Comparison of ENCODE assay signal across 1 cellular context in the genomic region with DNA sequence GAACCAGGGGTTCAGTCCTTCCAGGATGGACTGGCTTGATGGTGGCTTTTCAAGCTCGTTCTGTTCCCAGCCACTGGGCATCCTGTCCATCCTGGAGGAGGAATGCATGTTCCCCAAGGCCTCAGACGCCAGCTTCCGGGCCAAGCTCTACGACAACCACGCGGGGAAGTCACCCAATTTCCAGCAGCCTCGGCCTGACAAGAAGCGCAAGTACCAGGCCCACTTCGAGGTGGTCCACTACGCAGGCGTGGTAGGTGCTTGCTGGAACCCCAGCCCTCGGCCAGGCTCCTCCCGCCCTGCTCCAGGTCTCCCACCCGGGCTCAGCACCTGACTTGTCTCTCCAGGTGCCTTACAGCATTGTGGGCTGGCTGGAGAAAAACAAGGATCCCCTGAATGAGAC.
TF ChIP-seq lines count a peak whose summit lies in the region.

No MANE protein-coding gene starts in this region.

TF ChIP-seq in K562, 482 proteins besides CTCF, POLR2A, EP300 and RAD21:
- TF ChIP-seq, protein P1, sequence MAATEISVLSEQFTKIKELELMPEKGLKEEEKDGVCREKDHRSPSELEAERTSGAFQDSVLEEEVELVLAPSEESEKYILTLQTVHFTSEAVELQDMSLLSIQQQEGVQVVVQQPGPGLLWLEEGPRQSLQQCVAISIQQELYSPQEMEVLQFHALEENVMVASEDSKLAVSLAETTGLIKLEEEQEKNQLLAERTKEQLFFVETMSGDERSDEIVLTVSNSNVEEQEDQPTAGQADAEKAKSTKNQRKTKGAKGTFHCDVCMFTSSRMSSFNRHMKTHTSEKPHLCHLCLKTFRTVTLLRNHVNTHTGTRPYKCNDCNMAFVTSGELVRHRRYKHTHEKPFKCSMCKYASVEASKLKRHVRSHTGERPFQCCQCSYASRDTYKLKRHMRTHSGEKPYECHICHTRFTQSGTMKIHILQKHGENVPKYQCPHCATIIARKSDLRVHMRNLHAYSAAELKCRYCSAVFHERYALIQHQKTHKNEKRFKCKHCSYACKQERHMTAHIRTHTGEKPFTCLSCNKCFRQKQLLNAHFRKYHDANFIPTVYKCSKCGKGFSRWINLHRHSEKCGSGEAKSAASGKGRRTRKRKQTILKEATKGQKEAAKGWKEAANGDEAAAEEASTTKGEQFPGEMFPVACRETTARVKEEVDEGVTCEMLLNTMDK (IDR thresholded peaks at IDR 0.05; ENCODE audit: borderline replicate concordance, insufficient read depth, low read depth, low read length, poor library complexity, severe bottlenecking): no peak
- TF ChIP-seq, protein P2, sequence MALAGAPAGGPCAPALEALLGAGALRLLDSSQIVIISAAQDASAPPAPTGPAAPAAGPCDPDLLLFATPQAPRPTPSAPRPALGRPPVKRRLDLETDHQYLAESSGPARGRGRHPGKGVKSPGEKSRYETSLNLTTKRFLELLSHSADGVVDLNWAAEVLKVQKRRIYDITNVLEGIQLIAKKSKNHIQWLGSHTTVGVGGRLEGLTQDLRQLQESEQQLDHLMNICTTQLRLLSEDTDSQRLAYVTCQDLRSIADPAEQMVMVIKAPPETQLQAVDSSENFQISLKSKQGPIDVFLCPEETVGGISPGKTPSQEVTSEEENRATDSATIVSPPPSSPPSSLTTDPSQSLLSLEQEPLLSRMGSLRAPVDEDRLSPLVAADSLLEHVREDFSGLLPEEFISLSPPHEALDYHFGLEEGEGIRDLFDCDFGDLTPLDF (CRISPR knock-in tag; IDR thresholded peaks at IDR 0.05): no peak
- peak; percentile 66 for TF ChIP-seq POLR2G (IDR thresholded peaks at IDR 0.05; ENCODE audit: low read depth, low read length)
- TF ChIP-seq, protein P3, sequence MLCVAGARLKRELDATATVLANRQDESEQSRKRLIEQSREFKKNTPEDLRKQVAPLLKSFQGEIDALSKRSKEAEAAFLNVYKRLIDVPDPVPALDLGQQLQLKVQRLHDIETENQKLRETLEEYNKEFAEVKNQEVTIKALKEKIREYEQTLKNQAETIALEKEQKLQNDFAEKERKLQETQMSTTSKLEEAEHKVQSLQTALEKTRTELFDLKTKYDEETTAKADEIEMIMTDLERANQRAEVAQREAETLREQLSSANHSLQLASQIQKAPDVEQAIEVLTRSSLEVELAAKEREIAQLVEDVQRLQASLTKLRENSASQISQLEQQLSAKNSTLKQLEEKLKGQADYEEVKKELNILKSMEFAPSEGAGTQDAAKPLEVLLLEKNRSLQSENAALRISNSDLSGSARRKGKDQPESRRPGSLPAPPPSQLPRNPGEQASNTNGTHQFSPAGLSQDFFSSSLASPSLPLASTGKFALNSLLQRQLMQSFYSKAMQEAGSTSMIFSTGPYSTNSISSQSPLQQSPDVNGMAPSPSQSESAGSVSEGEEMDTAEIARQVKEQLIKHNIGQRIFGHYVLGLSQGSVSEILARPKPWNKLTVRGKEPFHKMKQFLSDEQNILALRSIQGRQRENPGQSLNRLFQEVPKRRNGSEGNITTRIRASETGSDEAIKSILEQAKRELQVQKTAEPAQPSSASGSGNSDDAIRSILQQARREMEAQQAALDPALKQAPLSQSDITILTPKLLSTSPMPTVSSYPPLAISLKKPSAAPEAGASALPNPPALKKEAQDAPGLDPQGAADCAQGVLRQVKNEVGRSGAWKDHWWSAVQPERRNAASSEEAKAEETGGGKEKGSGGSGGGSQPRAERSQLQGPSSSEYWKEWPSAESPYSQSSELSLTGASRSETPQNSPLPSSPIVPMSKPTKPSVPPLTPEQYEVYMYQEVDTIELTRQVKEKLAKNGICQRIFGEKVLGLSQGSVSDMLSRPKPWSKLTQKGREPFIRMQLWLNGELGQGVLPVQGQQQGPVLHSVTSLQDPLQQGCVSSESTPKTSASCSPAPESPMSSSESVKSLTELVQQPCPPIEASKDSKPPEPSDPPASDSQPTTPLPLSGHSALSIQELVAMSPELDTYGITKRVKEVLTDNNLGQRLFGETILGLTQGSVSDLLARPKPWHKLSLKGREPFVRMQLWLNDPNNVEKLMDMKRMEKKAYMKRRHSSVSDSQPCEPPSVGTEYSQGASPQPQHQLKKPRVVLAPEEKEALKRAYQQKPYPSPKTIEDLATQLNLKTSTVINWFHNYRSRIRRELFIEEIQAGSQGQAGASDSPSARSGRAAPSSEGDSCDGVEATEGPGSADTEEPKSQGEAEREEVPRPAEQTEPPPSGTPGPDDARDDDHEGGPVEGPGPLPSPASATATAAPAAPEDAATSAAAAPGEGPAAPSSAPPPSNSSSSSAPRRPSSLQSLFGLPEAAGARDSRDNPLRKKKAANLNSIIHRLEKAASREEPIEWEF (CRISPR knock-in tag; IDR thresholded peaks at IDR 0.05): no peak
TF ChIP-seq in K562: peak in this region for 1.
